1 cellular context compared by ENCODE assay signal in the genomic region with DNA sequence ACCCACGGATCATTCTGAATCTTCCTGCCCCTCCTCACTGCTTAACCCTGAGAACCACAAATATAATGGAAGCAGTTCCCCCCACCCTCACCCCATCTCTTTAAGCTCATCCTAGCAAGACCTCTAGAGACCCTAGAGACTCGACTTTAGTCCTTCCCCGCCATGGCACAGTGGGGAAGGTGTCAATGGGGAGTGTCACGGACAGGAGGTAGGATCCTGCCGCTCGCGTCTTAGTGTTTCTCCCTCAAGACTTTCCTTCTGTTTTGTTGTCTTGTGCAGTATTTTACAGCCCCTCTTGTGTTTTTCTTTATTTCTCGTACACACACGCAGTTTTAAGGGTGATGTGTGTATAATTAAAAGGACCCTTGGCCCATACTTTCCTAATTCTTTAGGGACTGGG.
TF ChIP-seq lines count a peak whose summit lies in the region.

No MANE protein-coding gene starts in this region.

TF ChIP-seq in WTC11, 78 proteins besides CTCF, POLR2A, EP300 and RAD21 (continued from another document):
- no peak for TF ChIP-seq ZNF219 (CRISPR knock-in tag; IDR thresholded peaks at IDR 0.05; ENCODE audit: borderline replicate concordance)
- no peak for TF ChIP-seq GTF2I (CRISPR knock-in tag; conservative IDR thresholded peaks at IDR 0.05)
- TF ChIP-seq AR (CRISPR knock-in tag; IDR thresholded peaks at IDR 0.05), result no peak
- TF ChIP-seq SP1 (CRISPR knock-in tag; conservative IDR thresholded peaks at IDR 0.05), result no peak
- no peak for TF ChIP-seq TEAD4 (CRISPR knock-in tag; IDR thresholded peaks at IDR 0.05)
- TF ChIP-seq ZNF532 (CRISPR knock-in tag; IDR thresholded peaks at IDR 0.05; ENCODE audit: borderline replicate concordance), result no peak
